ENCODE assay signal across 24 cellular contexts in genomic region chr11:120198403-120198786, GRCh38. TPM values are rescaled to one million over a fixed set of nuclear protein-coding genes. Genes with fewer than 3 reads are reported as not detected.
DNase-seq lines count a peak whose midpoint lies in the region; ATAC-seq and TF ChIP-seq lines count a peak whose summit lies in the region.
"Had no signal": no experiment of that assay in that cellular context is flagged by ENCODE, and none has a peak within 500 bp of the region (broad histone marks: within the 10 kb centered on the region; RNA-seq: fewer than 3 reads in every experiment).

No MANE protein-coding gene starts in this region.

- no peak for TF ChIP-seq POLR2A in spleen (IDR thresholded peaks at IDR 0.05)

- no peak overlapping the region for H3K4me3 Mint-ChIP-seq in nephron

- peak overlapping the region; percentile 92 to 99 (median 94) for H3K27ac Mint-ChIP-seq in nephron

- peaks cover 57% of the 10 kb centered on the region for H3K4me1 Mint-ChIP-seq in nephron

- intact Hi-C loops in dorsolateral prefrontal cortex (cut with DNase I) (no loop called here), spleen (cut with DNase I; ENCODE audit: low total_unique reads) (no loop called here), heart right ventricle (cut with DNase I) (no loop called here)

- no peaks in the 10 kb centered on the region for H3K36me3 Mint-ChIP-seq in nephron (ENCODE audit: low read depth)

- no peak for ATAC-seq in HG03045 (IDR thresholded peaks at IDR 0.05; ENCODE audit: unreplicated experiment)
- no peak for ATAC-seq in heart right ventricle
- ATAC-seq in GM18502 (IDR thresholded peaks at IDR 0.05; ENCODE audit: poor library complexity, unreplicated experiment), result no peak

- WGBS in spleen, 5 donors, result 48 to 72% (median 63%) methylated on average over 5 of the region's 5 CpGs
- 70 to 82% methylated on average over 5 of the region's 5 CpGs for WGBS in heart right ventricle, 2 donors

- H3K27me3 Mint-ChIP-seq in nephron (ENCODE audit: low read depth), result peaks cover 22% of the 10 kb centered on the region

- H3K27ac ChIP-seq in dorsolateral prefrontal cortex, result peak overlapping the region in 39 of 59 donors; percentile 16 to 94 (median 73)
- H3K27ac ChIP-seq in spleen, result no peak overlapping the region
- H3K27ac ChIP-seq in heart right ventricle, result no peak overlapping the region
- H3K27ac ChIP-seq: PC-9, RWPE1 had no signal

- H3K4me1 ChIP-seq in spleen (peaks cover 0 to 3% (median 0%) of the 10 kb centered on the region in 6 donors), heart right ventricle (peaks cover 0 to 11% (median 0%) of the 10 kb centered on the region in 9 donors)
- H3K4me1 ChIP-seq: BE2C had no signal

- TF ChIP-seq CTCF in dorsolateral prefrontal cortex (IDR thresholded peaks at IDR 0.05 in 54 of 56, conservative IDR thresholded peaks at IDR 0.05 in 2 of 56; ENCODE audit: low read depth in 1 of 56, partially characterized antibody in 56 of 56) (no peak), nephron (IDR thresholded peaks at IDR 0.05; ENCODE audit: unreplicated experiment in 3 of 3) (no peak), spleen (IDR thresholded peaks at IDR 0.05 in 8 of 11, conservative IDR thresholded peaks at IDR 0.05 in 3 of 11) (no peak), heart right ventricle (IDR thresholded peaks at IDR 0.05) (no peak)

- no peaks in the 10 kb centered on the region for H3K9me3 ChIP-seq in spleen
- H3K9me3 ChIP-seq in heart right ventricle, result no peaks in the 10 kb centered on the region
- H3K9me3 ChIP-seq: BE2C had no signal

- H3K27me3 ChIP-seq in dorsolateral prefrontal cortex, result peaks cover 0 to 2% (median 0%) of the 10 kb centered on the region in 45 donors
- peaks cover 0 to 15% (median 0%) of the 10 kb centered on the region in 7 donors for H3K27me3 ChIP-seq in spleen (replicated peaks in 1 of 7)
- peaks cover 0 to 11% (median 3%) of the 10 kb centered on the region in 7 donors for H3K27me3 ChIP-seq in heart right ventricle
- H3K27me3 ChIP-seq: BE2C had no signal

- no peak for DNase-seq in dorsolateral prefrontal cortex
- peak; percentile 18 for DNase-seq in spleen
- no peak for DNase-seq in NCI-H1417 (lab: John Stamatoyannopoulos, UW)
- DNase-seq in heart right ventricle, result no peak
- DNase-seq: BE2C, DMS53, EL, GF-D8, KBM-7, MM.1S, NCI-H1048, NCI-H146, NCI-H2029, NCI-H226, NCI-H510A treated with DMSO at 0.1 percent for 48 hours, NCI-H748 treated with DMSO at 0.1 percent for 48 hours, PC-9, SHP77 treated with DMSO at 0.1 percent for 48 hours had no signal

- H3K36me3 ChIP-seq in spleen (no peaks in the 10 kb centered on the region), heart right ventricle (no peaks in the 10 kb centered on the region)
- H3K36me3 ChIP-seq: BE2C had no signal

- H3K4me3 ChIP-seq in dorsolateral prefrontal cortex (no peak overlapping the region), spleen (no peak overlapping the region), heart right ventricle (no peak overlapping the region)
- H3K4me3 ChIP-seq: PC-9 had no signal

- no peaks in the 10 kb centered on the region for H3K9me3 Mint-ChIP-seq in nephron

RNA-seq across cellular contexts. Expression of gene OAF, which starts 12.4 kb away (rescaled TPM):
- total RNA-seq in dorsolateral prefrontal cortex, result 10 to 100 TPM; 14.2 to 80.0 (median 30.6) TPM
- total RNA-seq in spleen, result 100 to 1,000 TPM in 1 of 7 donors, 10 to 100 TPM in 6; 28.3 to 148 (median 82.6) TPM
- 10 to 100 TPM; 10.6 to 44.1 (median 20.5) TPM for polyA plus RNA-seq in spleen
- total RNA-seq in heart right ventricle, result 10 to 100 TPM in 7 of 10 donors, 1 to 10 TPM in 3; 8.4 to 41.6 (median 13.8) TPM
- polyA plus RNA-seq in heart right ventricle, result 10 to 100 TPM; 20.2 to 40.5 TPM

RNA-seq across cellular contexts. Expression of gene POU2F3, which starts 41.5 kb away (rescaled TPM):
- total RNA-seq in dorsolateral prefrontal cortex, result 1 to 10 TPM in 4 of 120 experiments, under 1 TPM in 23, not detected in 93; 0.12 to 2.2 (median 0.46) TPM
- under 1 TPM in 3 of 7 donors, not detected in 4; 0.22 to 0.27 (median 0.26) TPM for total RNA-seq in spleen
- polyA plus RNA-seq in spleen, result under 1 TPM; 0.04 to 0.16 (median 0.05) TPM
- total RNA-seq in heart right ventricle, result under 1 TPM in 1 of 10 donors, not detected in 9; 0.15 TPM
- polyA plus RNA-seq in heart right ventricle, result under 1 TPM in 1 of 2 donors, not detected in 1; 0.03 TPM
- total RNA-seq: A673, H7 had no signal

Comparison
In these comparisons a context has a peak if more than half of its experiments do, and no peak if none do; other contexts are left out.
1. H3K27ac ChIP-seq: peak in dorsolateral prefrontal cortex (39 of 59); none in spleen (0 of 8) and heart right ventricle (0 of 10).